In genomic region chr3:14272959-14273560, GRCh38 we compare ENCODE assay signal across 1 cellular context.
TF ChIP-seq lines count a peak whose summit lies in the region.

No MANE protein-coding gene starts in this region.

TF ChIP-seq in K562, 482 proteins besides CTCF, POLR2A, EP300 and RAD21 (continued from another document):
- peak in 1 of 2 experiments; percentile 56; a peak in 1 of 4 replicates for TF ChIP-seq TEAD1 (CRISPR knock-in tag; IDR thresholded peaks at IDR 0.05)
